ENCODE assay signal across 8 cellular contexts in genomic region chr1:154328318-154329151, GRCh38. TPM values are rescaled to one million over a fixed set of nuclear protein-coding genes. Genes with fewer than 3 reads are reported as not detected.
DNase-seq lines count a peak whose midpoint lies in the region; TF ChIP-seq lines count a peak whose summit lies in the region.

No MANE protein-coding gene starts in this region.

- peaks cover 35% of the 10 kb centered on the region for H3K4me1 Mint-ChIP-seq in chondrocyte (ENCODE audit: low read depth)

- no peak for TF ChIP-seq CTCF in chondrocyte (IDR thresholded peaks at IDR 0.05)

- H3K4me3 Mint-ChIP-seq in chondrocyte (ENCODE audit: unreplicated experiment), result peak overlapping the region; percentile 98

- H3K27me3 Mint-ChIP-seq in chondrocyte (ENCODE audit: low read depth), result no peaks in the 10 kb centered on the region

- no peaks in the 10 kb centered on the region for H3K9me3 Mint-ChIP-seq in chondrocyte (ENCODE audit: low read depth)

- DNase-seq in NOMO-1 (lab: John Stamatoyannopoulos, UW; ENCODE audit: unreplicated experiment in 2 of 2) (peak; percentile 31 to 52), NOMO-1 treated with dmso at 0.1 percent for 144 hours (lab: John Stamatoyannopoulos, UW; ENCODE audit: unreplicated experiment) (no peak), NCI-H2081 (lab: John Stamatoyannopoulos, UW) (peak; percentile 72 to 84), chondrocyte (ENCODE audit: low spot score) (no peak), kidney tubule cell (ENCODE audit: low spot score) (peak; percentile 63), GF-D8 (lab: John Stamatoyannopoulos, UW) (no peak)
- DNase-seq in activated CD4-positive, alpha-beta T cell treated with anti-CD3 and anti-CD28 coated beads for 48 hours, result peak; percentile 87
- DNase-seq in stimulated activated CD4-positive, alpha-beta T cell treated with anti-CD3 and anti-CD28 coated beads, Interleukin-1b, Interleukin-23, amount 100 ng/mL, for 1 hour (ENCODE audit: low read depth in 2 of 2), result peak; percentile 65 to 82

- peak overlapping the region; percentile 87 for H3K27ac Mint-ChIP-seq in chondrocyte (ENCODE audit: unreplicated experiment)

- peaks cover 20% of the 10 kb centered on the region for H3K36me3 Mint-ChIP-seq in chondrocyte (ENCODE audit: low read depth)

RNA-seq across cellular contexts. Expression of gene ATP8B2, which starts 3.2 kb away (rescaled TPM):
- 83.1 to 133 TPM (median 86.6 TPM) in 3 replicates for total RNA-seq in chondrocyte

RNA-seq across cellular contexts. Expression of gene AQP10, which starts 7.6 kb away (rescaled TPM):
- total RNA-seq in chondrocyte, result not detected in 3 replicates

RNA-seq across cellular contexts. Expression of gene HAX1, which starts 56.1 kb away (rescaled TPM):
- total RNA-seq in chondrocyte, result 60.9 to 104 TPM (median 97.1 TPM) in 3 replicates

Comparison
In these comparisons a context has a peak if more than half of its experiments do, and no peak if none do; other contexts are left out.
1. DNase-seq: peak in NOMO-1 (2 of 2), NCI-H2081 (2 of 2), activated CD4-positive, alpha-beta T cell treated with anti-CD3 and anti-CD28 coated beads for 48 hours (single experiment), kidney tubule cell (single experiment) and stimulated activated CD4-positive, alpha-beta T cell treated with anti-CD3 and anti-CD28 coated beads, Interleukin-1b, Interleukin-23, amount 100 ng/mL, for 1 hour (2 of 2); none in NOMO-1 treated with dmso at 0.1 percent for 144 hours (single experiment), chondrocyte (single experiment) and GF-D8 (single experiment).